Comparison of ENCODE assay signal across 22 cellular contexts in the genomic region with DNA sequence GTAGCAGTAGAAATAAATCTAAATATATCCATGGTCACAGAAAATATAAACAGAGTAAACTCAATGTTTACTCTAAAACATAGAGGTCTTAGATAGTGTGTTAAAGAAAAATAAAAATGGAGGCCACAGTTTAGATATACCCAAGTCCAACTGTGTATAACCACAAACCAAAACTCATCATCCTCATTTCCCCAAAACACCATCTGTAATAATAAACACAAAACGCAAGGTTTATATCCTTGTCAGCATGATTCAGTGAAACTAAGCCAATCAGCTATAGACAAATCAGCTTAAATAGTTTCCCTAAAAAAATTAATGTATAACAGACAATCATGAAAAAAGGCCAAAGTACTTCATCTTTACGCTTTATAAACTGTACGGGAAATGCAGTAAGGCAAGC. TPM values are rescaled to one million over a fixed set of nuclear protein-coding genes. Genes with fewer than 3 reads are reported as not detected.
DNase-seq lines count a peak whose midpoint lies in the region; ATAC-seq, FAIRE-seq and TF ChIP-seq lines count a peak whose summit lies in the region.
"Had no signal": no experiment of that assay in that cellular context is flagged by ENCODE, and none has a peak within 500 bp of the region (broad histone marks: within the 10 kb centered on the region; RNA-seq: fewer than 3 reads in every experiment).

No MANE protein-coding gene starts in this region.

- H3K36me3 Mint-ChIP-seq in activated T-cell treated with anti-CD3 and anti-CD28 coated beads, Interleukin-2, amount 50 U/mL, for 4 hours (ENCODE audit: insufficient read depth), result no peaks in the 10 kb centered on the region

- FAIRE-seq in K562 (lab: Jason Lieb, UNC) (no peak), H54 (lab: Jason Lieb, UNC) (no peak)
- FAIRE-seq: A204.1 had no signal

- H3K4me1 ChIP-seq in IMR-90 (ENCODE audit: control insufficient read depth, insufficient read depth, low read length) (peaks cover 2% of the 10 kb centered on the region; the same call in 1 of the 2 replicates), K562 (replicated peaks in 1 of 2; ENCODE audit: control insufficient read depth in 2 of 2, insufficient read depth in 2 of 2, low read length in 2 of 2) (peaks cover 0 to 10% of the 10 kb centered on the region in 2 experiments; a peak in 2 of 5 replicates)

- no peak overlapping the region for H3K4me3 Mint-ChIP-seq in activated T-cell treated with anti-CD3 and anti-CD28 coated beads, Interleukin-2, amount 50 U/mL, for 4 hours
- H3K4me3 Mint-ChIP-seq: CD8-positive, alpha-beta T cell had no signal

- intact Hi-C loops in IMR-90 (cut with micrococcal nuclease), result no loop called here
- intact Hi-C loops in K562 (cut with micrococcal nuclease), result no loop called here

- ATAC-seq in IMR-90 (ENCODE audit: low read depth), result peak; percentile 30
- no peak for ATAC-seq in K562
- no peak for ATAC-seq in activated T-cell treated with anti-CD3 and anti-CD28 coated beads, Interleukin-2, amount 50 U/mL, for 4 hours
- ATAC-seq: CD8-positive, alpha-beta T cell; HCT116 had no signal

- H3K79me1 ChIP-seq in IMR-90 (ENCODE audit: low read depth in 1 of 2, low read length in 2 of 2), result peaks cover 5 to 9% of the 10 kb centered on the region in 2 experiments; a peak in 3 of 4 replicates

- H4K8ac ChIP-seq in IMR-90 (ENCODE audit: low read depth in 2 of 2, low read length in 2 of 2), result no peak overlapping the region

- BruUV-seq in IMR-90 (replicated peaks; lab: Mats Ljungman, UMichigan) (no TSS peak), K562 (replicated peaks; lab: Mats Ljungman, UMichigan) (no TSS peak)

- H3K9me1 ChIP-seq in IMR-90 (ENCODE audit: insufficient read depth, low read length), result no peaks in the 10 kb centered on the region
- H3K9me1 ChIP-seq in K562 (ENCODE audit: control insufficient read depth, insufficient read depth, low read length), result no peaks in the 10 kb centered on the region

- H3K9me3 Mint-ChIP-seq in activated T-cell treated with anti-CD3 and anti-CD28 coated beads, Interleukin-2, amount 50 U/mL, for 4 hours, result no peaks in the 10 kb centered on the region
- H3K9me3 Mint-ChIP-seq: CD8-positive, alpha-beta T cell had no signal

- H3K56ac ChIP-seq in IMR-90 (ENCODE audit: extremely low read depth, insufficient read depth, low read length), result no peak overlapping the region

- peaks cover 14% of the 10 kb centered on the region for H3K4me1 Mint-ChIP-seq in activated T-cell treated with anti-CD3 and anti-CD28 coated beads, Interleukin-2, amount 50 U/mL, for 4 hours (ENCODE audit: low read depth)

- WGBS in IMR-90 (ENCODE audit: extremely low coverage in 2 of 2, insufficient read length in 1 of 2), 2 experiments, result 0% methylated on average over 1 of the region's 3 CpGs; no CpG with 5 or more reads in 1 of the 2 experiments
- WGBS in K562 (ENCODE audit: insufficient coverage, low coverage, missing lambda C conversion rate), result 65% methylated on average over 3 of the region's 3 CpGs

- H3K4me2 ChIP-seq in IMR-90 (ENCODE audit: low read depth, low read length), result no peak overlapping the region; the same call in 1 of the 2 replicates
- H3K4me2 ChIP-seq in K562 (ENCODE audit: insufficient read depth, low read length), result no peak overlapping the region
- H3K4me2 ChIP-seq: BLaER1, SK-N-SH had no signal

- H3K36me3 ChIP-seq in IMR-90 (ENCODE audit: control insufficient read depth, insufficient read depth, low read length) (no peaks in the 10 kb centered on the region), K562 (ENCODE audit: control insufficient read depth, insufficient read depth, low read length) (no peaks in the 10 kb centered on the region)
- H3K36me3 ChIP-seq: BLaER1 had no signal

- CTCF ChIA-PET in IMR-90 (lab: Yijun Ruan, JAX) (no interaction called here), K562 (lab: Yijun Ruan, JAX; ENCODE audit: low intra/inter-chr PET ratio) (no interaction called here)

- H2BK5ac ChIP-seq in IMR-90 (ENCODE audit: low read depth, low read length, poor library complexity, severe bottlenecking), result no peak overlapping the region

- H3K23ac ChIP-seq in IMR-90 (ENCODE audit: low read depth, low read length), result no peak overlapping the region

- H3K4me3 ChIP-seq in IMR-90 (ENCODE audit: insufficient read depth, low read depth, low read length) (no peak overlapping the region), K562 (no peak overlapping the region)
- H3K4me3 ChIP-seq: BLaER1 had no signal

- no peak overlapping the region for H2AK9ac ChIP-seq in IMR-90 (replicated peaks; ENCODE audit: low read depth, low read length, poor library complexity)

- no peak overlapping the region for H2BK20ac ChIP-seq in IMR-90 (ENCODE audit: low read depth, low read length)

- DNase-seq in Caki2 (ENCODE audit: low read depth) (peak; percentile 83), IMR-90 (peak; percentile 96), K562 (ENCODE audit: extremely low read depth in 1 of 4, low spot score in 3 of 4) (no peak), iris pigment epithelial cell (ENCODE audit: low read depth) (peak; percentile 74), H54 (ENCODE audit: insufficient read length, low spot score) (no peak), NCI-H128 (lab: John Stamatoyannopoulos, UW; ENCODE audit: unreplicated experiment) (no peak), COLO829 (ENCODE audit: low spot score) (no peak)
- no peak for DNase-seq in activated T-cell treated with anti-CD3 and anti-CD28 coated beads, Interleukin-2, amount 50 U/mL, for 4 hours
- DNase-seq: CD8-positive, alpha-beta T cell; DND-41; GF-D8; Karpas-422; MM.1S; NCI-H1105; NCI-H1694 treated with DMSO at 0.1 percent for 48 hours; NCI-H524; NCI-H82; SHP77; SK-N-SH had no signal

- H2AFZ ChIP-seq in IMR-90 (replicated peaks; ENCODE audit: low read length, poor library complexity), result no peak overlapping the region
- H2AFZ ChIP-seq in K562 (ENCODE audit: low read depth, low read length), result no peak overlapping the region

- H3K9me3 ChIP-seq in IMR-90 (ENCODE audit: control insufficient read depth, insufficient read depth, low read length), result no peaks in the 10 kb centered on the region
- no peaks in the 10 kb centered on the region for H3K9me3 ChIP-seq in K562 (replicated peaks; ENCODE audit: control insufficient read depth, insufficient read depth, low read depth, low read length)
- H3K9me3 ChIP-seq: BLaER1, SK-N-SH had no signal

- in situ Hi-C loops in Caki2 (cut with HindIII; ENCODE audit: low pct_unique_long_range_greater_than_20kb, low sequenced_read_pairs) (no loop called here), IMR-90 (cut with MboI; ENCODE audit: low sequenced_read_pairs) (no loop called here), K562 (cut with MboI) (no loop called here)

- POLR2A ChIA-PET in IMR-90 (lab: Charles Lee; ENCODE audit: unreplicated experiment) (interaction anchor here (0.6 kb wide), 1 partner anchor 28 kb away, joined by 5 read pairs; no protein-coding TSS in a partner anchor), K562 (lab: Yijun Ruan, JAX) (interaction anchor here (1.3 kb wide), 1 partner anchor 8 kb away, joined by 5 read pairs; no protein-coding TSS in a partner anchor)

- dilution Hi-C loops in IMR-90 (cut with HindIII; ENCODE audit: low sequenced_read_pairs, unreplicated experiment), result no loop called here

- H2AK5ac ChIP-seq in IMR-90 (ENCODE audit: low read depth, low read length), result no peak overlapping the region

- H3K18ac ChIP-seq in IMR-90 (ENCODE audit: low read depth, low read length), result no peak overlapping the region

- H2BK15ac ChIP-seq in IMR-90 (ENCODE audit: low read depth, low read length), result no peak overlapping the region

- no peak overlapping the region for H3K27ac ChIP-seq in IMR-90 (ENCODE audit: insufficient read depth, low read length)
- no peak overlapping the region for H3K27ac ChIP-seq in K562 (ENCODE audit: extremely low read depth, low read depth, low read length)
- H3K27ac ChIP-seq: BLaER1 had no signal

- no peaks in the 10 kb centered on the region for H4K20me1 ChIP-seq in IMR-90 (ENCODE audit: insufficient read depth, low read length)
- no peaks in the 10 kb centered on the region for H4K20me1 ChIP-seq in K562 (replicated peaks; ENCODE audit: control insufficient read depth, insufficient read depth, low read length)
- H4K20me1 ChIP-seq: BLaER1 had no signal

- no peak for TF ChIP-seq RAD21 in IMR-90 (IDR thresholded peaks at IDR 0.05; ENCODE audit: low read length)
- no peak for TF ChIP-seq RAD21 in K562 (CRISPR knock-in tag; conservative IDR thresholded peaks at IDR 0.05 in 1 of 2, IDR thresholded peaks at IDR 0.05 in 1 of 2)

- peaks cover 18% of the 10 kb centered on the region for H3K27me3 Mint-ChIP-seq in activated T-cell treated with anti-CD3 and anti-CD28 coated beads, Interleukin-2, amount 50 U/mL, for 4 hours (ENCODE audit: low read depth)

- H3K14ac ChIP-seq in IMR-90 (replicated peaks; ENCODE audit: low read depth, low read length), result no peak overlapping the region

- H3K9ac ChIP-seq in IMR-90 (ENCODE audit: low read depth, low read length) (no peak overlapping the region), K562 (ENCODE audit: insufficient read depth in 1 of 2, low read depth in 2 of 2, low read length in 2 of 2) (no peak overlapping the region)
- H3K9ac ChIP-seq: BLaER1, SK-N-SH had no signal

- H3K27me3 ChIP-seq in IMR-90 (ENCODE audit: control insufficient read depth, insufficient read depth, low read length), result peaks cover 8% of the 10 kb centered on the region
- peaks cover 2 to 6% of the 10 kb centered on the region in 2 experiments; a peak in 2 of 5 replicates for H3K27me3 ChIP-seq in K562 (ENCODE audit: control insufficient read depth in 2 of 2, insufficient read depth in 2 of 2, low read length in 2 of 2)
- H3K27me3 ChIP-seq: BLaER1 had no signal

- no peak for TF ChIP-seq EP300 in K562 (IDR thresholded peaks at IDR 0.05; ENCODE audit: low read length)

- H3K79me2 ChIP-seq in K562 (ENCODE audit: control insufficient read depth, insufficient read depth, low read length), result peaks cover 13% of the 10 kb centered on the region

- H3K4ac ChIP-seq in IMR-90 (ENCODE audit: low read depth, low read length), result no peak overlapping the region

- TF ChIP-seq CTCF in IMR-90 (conservative IDR thresholded peaks at IDR 0.05; ENCODE audit: low read depth, low read length) (no peak), K562 (IDR thresholded peaks at IDR 0.05 in 2 of 3, conservative IDR thresholded peaks at IDR 0.05 in 1 of 3; ENCODE audit: insufficient read depth in 2 of 3, low read depth in 1 of 3, low read length in 3 of 3) (no peak)

- no peak overlapping the region for H4K5ac ChIP-seq in IMR-90 (ENCODE audit: low read depth, low read length)

- H4K91ac ChIP-seq in IMR-90 (ENCODE audit: insufficient read depth, low read depth, low read length), result no peak overlapping the region

- TF ChIP-seq POLR2A in IMR-90 (IDR thresholded peaks at IDR 0.05; ENCODE audit: low read depth, low read length), result no peak
- no peak for TF ChIP-seq POLR2A in K562 (conservative IDR thresholded peaks at IDR 0.05)
- TF ChIP-seq POLR2A in H54 (IDR thresholded peaks at IDR 0.05; ENCODE audit: low read depth, low read length), result no peak

- H2BK120ac ChIP-seq in IMR-90 (ENCODE audit: low read depth, low read length), result no peak overlapping the region

RNA-seq across cellular contexts. Expression of gene HACE1, which starts 2.7 kb away (rescaled TPM):
- total RNA-seq in Caki2 (2014; rRNA removed; shearing (Covaris generic); ENCODE audit: low replicate concordance), result 29.9 and 33.9 TPM in 2 replicates
- total RNA-seq in IMR-90 (2012; rRNA removed), result 10.8 and 13.9 TPM in 2 replicates
- 3.7 and 5.4 TPM in 2 replicates for polyA plus RNA-seq in IMR-90 (2012; rRNA removed)
- polyA plus RNA-seq in IMR-90 (2012; cell fraction: cytosol; rRNA removed), result 1.7 and 1.9 TPM in 2 replicates
- 2.5 and 9.8 TPM in 2 replicates for polyA plus RNA-seq in IMR-90 (2012; cell fraction: nucleus; rRNA removed; ENCODE audit: low replicate concordance)
- total RNA-seq in K562 (2011; cell fraction: chromatin; rRNA removed; ENCODE audit: low replicate concordance), result 23.8 and 75.5 TPM in 2 replicates
- total RNA-seq in K562 (2011; cell fraction: nucleolus; rRNA removed), result 8.5 and 12.9 TPM in 2 replicates
- total RNA-seq in K562 (2011; cell fraction: nucleoplasm; rRNA removed), result 19.4 and 33.0 TPM in 2 replicates
- total RNA-seq in K562 (2014; rRNA removed), result 8.3 and 13.4 TPM in 2 replicates
- total RNA-seq in K562 (2014; rRNA removed; fragmentation: Illumina TruSeq; extraction: Trizol), result 11.4 and 11.6 TPM in 2 replicates
- total RNA-seq in K562 (2015; rRNA removed; fragmentation: Illumina TruSeq; extraction: Trizol), result 9.3 and 11.6 TPM in 2 replicates
- total RNA-seq in K562 (2021), result 10.1 and 10.3 TPM in 2 replicates
- 16.7 and 19.9 TPM in 2 replicates for polyA plus RNA-seq in K562 (2011; rRNA removed)
- 6.1 and 6.5 TPM in 2 replicates for polyA plus RNA-seq in K562 (2011; cell fraction: cytosol; rRNA removed)
- polyA plus RNA-seq in K562 (2011; cell fraction: nucleus; rRNA removed), result 18.1 and 27.5 TPM in 2 replicates
- 6.5 and 11.4 TPM in 2 replicates for polyA plus RNA-seq in K562 (2012)
- 7.2 and 7.7 TPM in 2 replicates for polyA plus RNA-seq in K562 (2014; fragmentation: Illumina TruSeq; extraction: Trizol)
- polyA plus RNA-seq in K562 (2014; fragmentation: Nextera tagmentation; extraction: Ambion mirVana), result 1 to 10 TPM; 3.6 to 4.9 TPM
- polyA plus RNA-seq in K562 (2014; rRNA removed), result 8.5 and 9.1 TPM in 2 replicates
- 31.6 and 34.6 TPM in 2 replicates for polyA minus RNA-seq in K562 (2011; rRNA and poly(A)+ RNA removed)
- 7.0 and 9.4 TPM in 2 replicates for polyA minus RNA-seq in K562 (2011; cell fraction: cytosol; rRNA and poly(A)+ RNA removed)
- 26.0 and 35.4 TPM in 2 replicates for polyA minus RNA-seq in K562 (2011; cell fraction: nucleus; rRNA and poly(A)+ RNA removed)
- 1 to 10 TPM; 6.3 to 8.6 (median 7.5) TPM for total RNA-seq in activated T-cell treated with anti-CD3 and anti-CD28 coated beads, Interleukin-2, amount 50 U/mL, for 4 hours

Comparison
In these comparisons a context has a peak if more than half of its experiments do, and no peak if none do; other contexts are left out.
1. DNase-seq: peak in Caki2 (single experiment), IMR-90 (single experiment) and iris pigment epithelial cell (single experiment); none in K562 (0 of 4), H54 (single experiment), NCI-H128 (single experiment), activated T-cell treated with anti-CD3 and anti-CD28 coated beads, Interleukin-2, amount 50 U/mL, for 4 hours (single experiment) and COLO829 (single experiment).